ENCODE assay signal across 8 cellular contexts in genomic region chr6:144104898-144105487, GRCh38. TPM values are rescaled to one million over a fixed set of nuclear protein-coding genes. Genes with fewer than 3 reads are reported as not detected.
A peak's percentile ranks its signal among the peaks of the same experiment; 100 is the strongest.
DNase-seq lines count a peak whose midpoint lies in the region; ATAC-seq and TF ChIP-seq lines count a peak whose summit lies in the region.

No MANE protein-coding gene starts in this region.

- whole genome bisulfite sequencing in mesenchymal stem cell: 8% methylated on average over 2 of the region's 2 CpGs

- H2BK5ac ChIP-seq in mesenchymal stem cell (ENCODE audit: low read depth, low read length, poor library complexity, severe bottlenecking): no peak overlapping the region

- peak; percentile 79 for ATAC-seq in GM21786 (IDR thresholded peaks at IDR 0.05; ENCODE audit: unreplicated experiment)

- no peaks in the 10 kb centered on the region for H3K79me1 ChIP-seq in mesenchymal stem cell (replicated peaks; ENCODE audit: low read length, poor library complexity, severe bottlenecking)

- TF ChIP-seq CTCF in LNCAP (IDR thresholded peaks at IDR 0.05) (peak; percentile 64), dorsolateral prefrontal cortex (IDR thresholded peaks at IDR 0.05 in 54 of 56, conservative IDR thresholded peaks at IDR 0.05 in 2 of 56; ENCODE audit: low read depth in 1 of 56, partially characterized antibody in 56 of 56) (peak; percentile 41 to 88 (median 70))

- peak; percentile 32 to 42 for DNase-seq in stimulated activated CD4-positive, alpha-beta T cell treated with anti-CD3 and anti-CD28 coated beads, Interleukin-2, amount 100 ng/mL, for 48 hours
- no peak for DNase-seq in stimulated activated CD4-positive, alpha-beta T cell treated with anti-CD3 and anti-CD28 coated beads, Interleukin-1b, Interleukin-23, amount 100 ng/mL, for 48 hours
- DNase-seq in SK-MEL-5 (ENCODE audit: low read depth, low spot score) (peak; percentile 74), dorsolateral prefrontal cortex (no peak), mesenchymal stem cell (peak; percentile 73), ecto neural progenitor cell (ENCODE audit: low spot score) (no peak)

- no peak overlapping the region for H3K4ac ChIP-seq in mesenchymal stem cell (ENCODE audit: low read depth in 1 of 2, low read length in 2 of 2)

- peaks cover 0 to 9% (median 0%) of the 10 kb centered on the region in 45 donors for H3K27me3 ChIP-seq in dorsolateral prefrontal cortex
- no peaks in the 10 kb centered on the region for H3K27me3 ChIP-seq in mesenchymal stem cell (ENCODE audit: control insufficient read depth in 1 of 2, insufficient read depth in 1 of 2, low read length in 2 of 2)

- no peak overlapping the region for H3K18ac ChIP-seq in mesenchymal stem cell (ENCODE audit: low read depth in 1 of 2, low read length in 2 of 2)

- H2AFZ ChIP-seq in mesenchymal stem cell (ENCODE audit: low read depth, low read length): no peak overlapping the region

- no peak overlapping the region for H4K8ac ChIP-seq in mesenchymal stem cell (ENCODE audit: low read length)

- no peaks in the 10 kb centered on the region for H3K36me3 ChIP-seq in mesenchymal stem cell (ENCODE audit: control insufficient read depth in 1 of 2, insufficient read depth in 2 of 2, low read depth in 1 of 2, low read length in 2 of 2)

- no peak overlapping the region for H2BK120ac ChIP-seq in mesenchymal stem cell (ENCODE audit: low read depth, low read length)

- no peaks in the 10 kb centered on the region for H3K4me1 ChIP-seq in mesenchymal stem cell (ENCODE audit: control insufficient read depth, insufficient read depth, low read depth, low read length)

- H4K91ac ChIP-seq in mesenchymal stem cell (ENCODE audit: low read length): no peak overlapping the region

- H3K23ac ChIP-seq in mesenchymal stem cell (ENCODE audit: low read length in 2 of 2): no peak overlapping the region

- H3K4me3 ChIP-seq in dorsolateral prefrontal cortex: no peak overlapping the region
- H3K4me3 ChIP-seq in mesenchymal stem cell (ENCODE audit: insufficient read depth in 1 of 2, low read depth in 1 of 2, low read length in 2 of 2): no peak overlapping the region

- no peaks in the 10 kb centered on the region for H3K9me3 ChIP-seq in mesenchymal stem cell (ENCODE audit: control insufficient read depth, low read length)

- no peak overlapping the region for H2AK5ac ChIP-seq in mesenchymal stem cell (ENCODE audit: low read length, severe bottlenecking)

- intact Hi-C loops in dorsolateral prefrontal cortex (cut with DNase I): loop anchor here in 1 of 2 donors (2.0 to 5.0 kb wide), 2 partner anchors 112 to 377 kb away; no protein-coding TSS in a partner anchor

- H3K27ac ChIP-seq in dorsolateral prefrontal cortex (no peak overlapping the region), mesenchymal stem cell (ENCODE audit: low read length, poor library complexity, severe bottlenecking) (no peak overlapping the region)

- no peak overlapping the region for H3K9ac ChIP-seq in mesenchymal stem cell (ENCODE audit: low read length)

- H3K4me2 ChIP-seq in mesenchymal stem cell (ENCODE audit: low read length, poor library complexity, severe bottlenecking): no peak overlapping the region

- H2BK12ac ChIP-seq in mesenchymal stem cell (ENCODE audit: low read length in 2 of 2): no peak overlapping the region

- in situ Hi-C loops in SK-MEL-5 (cut with HindIII; ENCODE audit: low pct_unique_long_range_greater_than_20kb, low sequenced_read_pairs): no loop called here

- H3K14ac ChIP-seq in mesenchymal stem cell (ENCODE audit: low read length in 2 of 2): no peak overlapping the region

- no peak overlapping the region for H2BK15ac ChIP-seq in mesenchymal stem cell (ENCODE audit: low read depth, poor library complexity, severe bottlenecking)

RNA-seq across cellular contexts. Expression of gene SF3B5, which starts 9.6 kb away (rescaled TPM):
- total RNA-seq in SK-MEL-5 (2014; rRNA removed; shearing (Covaris generic)): 99.2 and 119 TPM in 2 replicates
- polyA plus RNA-seq in SK-MEL-5 (2015; cell fraction: cytosol; rRNA removed): 161 and 199 TPM in 2 replicates
- polyA plus RNA-seq in SK-MEL-5 (2015; cell fraction: nucleus; rRNA removed): 18.4 and 25.7 TPM in 2 replicates
- 10 to 100 TPM; 62.2 to 97.4 (median 77.0) TPM for total RNA-seq in dorsolateral prefrontal cortex
- polyA plus RNA-seq in mesenchymal stem cell (2013, experiment 1 of 2): 218 TPM
- 215 TPM for polyA plus RNA-seq in mesenchymal stem cell (2013, experiment 2 of 2)

RNA-seq across cellular contexts. Expression of gene STX11, which starts 45.3 kb away (rescaled TPM):
- 6.6 and 6.7 TPM in 2 replicates for total RNA-seq in SK-MEL-5 (2014; rRNA removed; shearing (Covaris generic))
- 14.2 and 16.8 TPM in 2 replicates for polyA plus RNA-seq in SK-MEL-5 (2015; cell fraction: cytosol; rRNA removed)
- polyA plus RNA-seq in SK-MEL-5 (2015; cell fraction: nucleus; rRNA removed): 0.43 and 5.0 TPM in 2 replicates
- 1 to 10 TPM in 64 of 120 experiments, under 1 TPM in 56; 0.25 to 3.0 (median 1.0) TPM for total RNA-seq in dorsolateral prefrontal cortex
- polyA plus RNA-seq in mesenchymal stem cell (2013, experiment 1 of 2): 0.47 TPM
- polyA plus RNA-seq in mesenchymal stem cell (2013, experiment 2 of 2): 0.60 TPM

Comparison
In these comparisons a context has a peak if more than half of its experiments do, and no peak if none do; other contexts are left out.
1. DNase-seq: peak in stimulated activated CD4-positive, alpha-beta T cell treated with anti-CD3 and anti-CD28 coated beads, Interleukin-2, amount 100 ng/mL, for 48 hours (2 of 2), SK-MEL-5 (single experiment) and mesenchymal stem cell (single experiment); none in stimulated activated CD4-positive, alpha-beta T cell treated with anti-CD3 and anti-CD28 coated beads, Interleukin-1b, Interleukin-23, amount 100 ng/mL, for 48 hours (single experiment), dorsolateral prefrontal cortex (0 of 10) and ecto neural progenitor cell (single experiment).